ENCODE assay signal across 12 cellular contexts in the genomic region with DNA sequence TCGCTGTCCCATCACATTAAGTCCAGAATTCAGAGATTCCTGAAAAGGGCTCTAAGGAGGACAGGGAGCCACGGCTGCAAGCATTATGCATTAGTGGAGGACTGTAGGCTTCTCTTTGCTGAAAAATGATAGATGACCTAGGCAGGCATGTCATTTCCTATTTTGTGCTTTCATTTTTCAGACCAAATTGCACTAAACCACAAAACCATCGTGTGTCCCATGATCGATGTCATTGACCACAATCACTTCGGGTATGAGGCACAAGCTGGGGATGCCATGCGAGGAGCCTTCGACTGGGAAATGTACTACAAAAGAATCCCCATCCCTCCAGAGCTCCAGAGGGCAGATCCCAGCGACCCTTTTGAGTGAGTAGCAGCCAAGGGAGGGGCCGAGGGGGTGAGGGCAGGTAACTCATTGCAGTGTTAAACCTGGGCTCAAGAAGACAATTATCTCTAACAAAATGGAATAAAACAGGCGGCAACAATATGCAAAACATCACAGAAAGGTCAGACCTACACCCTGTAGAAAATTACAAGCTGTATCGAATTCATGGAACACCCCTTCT.
DNase-seq lines count a peak whose midpoint lies in the region; ATAC-seq, FAIRE-seq and TF ChIP-seq lines count a peak whose summit lies in the region.
"Had no signal": no experiment of that assay in that cellular context is flagged by ENCODE, and none has a peak within 500 bp of the region (broad histone marks: within the 10 kb centered on the region; RNA-seq: fewer than 3 reads in every experiment).

No MANE protein-coding gene starts in this region.

- H3K9me3 Mint-ChIP-seq in astrocyte (ENCODE audit: unreplicated experiment) (no peaks in the 10 kb centered on the region), endodermal cell (no peaks in the 10 kb centered on the region)
- H3K9me3 Mint-ChIP-seq in activated T-cell treated with anti-CD3 and anti-CD28 coated beads, Interleukin-2, amount 50 U/mL, for 24 hours, result no peaks in the 10 kb centered on the region
- H3K9me3 Mint-ChIP-seq: activated T-cell treated with anti-CD3 and anti-CD28 coated beads, Interleukin-2, amount 50 U/mL, for 4 hours; nephron had no signal

- H3K9ac ChIP-seq in astrocyte (ENCODE audit: low read length) (no peak overlapping the region), endodermal cell (ENCODE audit: extremely low read depth, low read length, poor library complexity, severe bottlenecking) (no peak overlapping the region)
- H3K9ac ChIP-seq: SK-N-SH had no signal

- no peaks in the 10 kb centered on the region for H3K27me3 ChIP-seq in astrocyte (ENCODE audit: insufficient read depth, low read length)
- no peaks in the 10 kb centered on the region for H3K27me3 ChIP-seq in endodermal cell (ENCODE audit: control insufficient read depth, insufficient read depth, low read length, poor library complexity, severe bottlenecking)
- no peaks in the 10 kb centered on the region for H3K27me3 ChIP-seq in osteoblast (ENCODE audit: insufficient read depth, low read length)

- H2AFZ ChIP-seq in astrocyte (ENCODE audit: low read depth, low read length), result no peak overlapping the region
- no peak overlapping the region for H2AFZ ChIP-seq in osteoblast (ENCODE audit: low read length)

- CTCF ChIA-PET in HEK293T (lab: Yijun Ruan, JAX), result interaction anchor here (0.5 to 1.2 kb wide), 2 partner anchors 165 to 488 kb away, joined by 3 to 4 read pairs; no protein-coding TSS in a partner anchor

- DNase-seq in GM18507 (ENCODE audit: extremely low spot score, insufficient read length, low read depth) (peak; percentile 28), astrocyte (ENCODE audit: low read depth) (peak; percentile 20), HEK293T (ENCODE audit: extremely low spot score) (no peak), endodermal cell (no peak), osteoblast (ENCODE audit: insufficient read length, low spot score, missing footprints) (no peak)
- DNase-seq in activated T-cell treated with anti-CD3 and anti-CD28 coated beads, Interleukin-2, amount 50 U/mL, for 24 hours, result no peak
- DNase-seq: activated T-cell treated with anti-CD3 and anti-CD28 coated beads, Interleukin-2, amount 50 U/mL, for 4 hours; NCI-H1436 treated with DMSO at 0.1 percent for 48 hours; SK-N-SH had no signal

- H3K4me1 Mint-ChIP-seq in astrocyte (ENCODE audit: low read depth, unreplicated experiment), result peaks cover 21% of the 10 kb centered on the region
- H3K4me1 Mint-ChIP-seq in endodermal cell, result peaks cover 34% of the 10 kb centered on the region
- H3K4me1 Mint-ChIP-seq in activated T-cell treated with anti-CD3 and anti-CD28 coated beads, Interleukin-2, amount 50 U/mL, for 24 hours (ENCODE audit: low read depth), result peaks cover 2% of the 10 kb centered on the region

- no peak overlapping the region for H3K4me3 Mint-ChIP-seq in astrocyte (ENCODE audit: unreplicated experiment)
- no peak overlapping the region for H3K4me3 Mint-ChIP-seq in endodermal cell
- H3K4me3 Mint-ChIP-seq in activated T-cell treated with anti-CD3 and anti-CD28 coated beads, Interleukin-2, amount 50 U/mL, for 24 hours, result no peak overlapping the region
- H3K4me3 Mint-ChIP-seq: activated T-cell treated with anti-CD3 and anti-CD28 coated beads, Interleukin-2, amount 50 U/mL, for 4 hours; nephron had no signal

- no peaks in the 10 kb centered on the region for H4K20me1 ChIP-seq in astrocyte (ENCODE audit: insufficient read depth, low read length)
- no peaks in the 10 kb centered on the region for H4K20me1 ChIP-seq in osteoblast (ENCODE audit: insufficient read depth, low read length)

- H3K27ac ChIP-seq in astrocyte (ENCODE audit: low read depth, low read length) (no peak overlapping the region), endodermal cell (ENCODE audit: low read depth, low read length) (no peak overlapping the region), osteoblast (ENCODE audit: low read depth, low read length) (no peak overlapping the region)

- H3K4me2 ChIP-seq in astrocyte (ENCODE audit: low read length) (no peak overlapping the region), osteoblast (ENCODE audit: insufficient read depth, low read length) (no peak overlapping the region)
- H3K4me2 ChIP-seq: SK-N-SH had no signal

- POLR2A ChIA-PET in HEK293T (lab: Yijun Ruan, JAX), result no interaction called here

- H3K27ac Mint-ChIP-seq in astrocyte (ENCODE audit: unreplicated experiment) (peak overlapping the region; percentile 16), endodermal cell (no peak overlapping the region)
- no peak overlapping the region for H3K27ac Mint-ChIP-seq in activated T-cell treated with anti-CD3 and anti-CD28 coated beads, Interleukin-2, amount 50 U/mL, for 24 hours

- FAIRE-seq in GM18507 (lab: Jason Lieb, UNC), result peak; percentile 92
- no peak for FAIRE-seq in astrocyte (lab: Jason Lieb, UNC)

- H3K4me1 ChIP-seq in astrocyte (ENCODE audit: insufficient read depth, low read length) (no peaks in the 10 kb centered on the region), endodermal cell (ENCODE audit: control insufficient read depth, insufficient read depth, low read length) (peaks cover 3% of the 10 kb centered on the region), osteoblast (ENCODE audit: insufficient read depth, low read length) (no peaks in the 10 kb centered on the region)

- H3K36me3 ChIP-seq in astrocyte (ENCODE audit: insufficient read depth, low read length), result no peaks in the 10 kb centered on the region
- H3K36me3 ChIP-seq in endodermal cell (ENCODE audit: control insufficient read depth, insufficient read depth, low read length), result no peaks in the 10 kb centered on the region
- H3K36me3 ChIP-seq in osteoblast (ENCODE audit: insufficient read depth, low read length), result no peaks in the 10 kb centered on the region

- H3K79me2 ChIP-seq in astrocyte (ENCODE audit: insufficient read depth, low read length), result no peaks in the 10 kb centered on the region
- no peaks in the 10 kb centered on the region for H3K79me2 ChIP-seq in osteoblast (ENCODE audit: insufficient read depth, low read length)

- H3K27me3 Mint-ChIP-seq in astrocyte (ENCODE audit: low read depth, unreplicated experiment) (no peaks in the 10 kb centered on the region), endodermal cell (ENCODE audit: insufficient read depth) (no peaks in the 10 kb centered on the region)
- H3K27me3 Mint-ChIP-seq in activated T-cell treated with anti-CD3 and anti-CD28 coated beads, Interleukin-2, amount 50 U/mL, for 24 hours, result no peaks in the 10 kb centered on the region

- ATAC-seq in GM21423 (IDR thresholded peaks at IDR 0.05; ENCODE audit: unreplicated experiment), result peak; percentile 85
- peak; percentile 76 for ATAC-seq in HG03108 (IDR thresholded peaks at IDR 0.05; ENCODE audit: unreplicated experiment)
- ATAC-seq: activated T-cell treated with anti-CD3 and anti-CD28 coated beads, Interleukin-2, amount 50 U/mL, for 4 hours had no signal

- H3K9me3 ChIP-seq in astrocyte (ENCODE audit: insufficient read depth, low read depth, low read length) (no peaks in the 10 kb centered on the region), endodermal cell (ENCODE audit: control insufficient read depth, low read length) (no peaks in the 10 kb centered on the region), osteoblast (ENCODE audit: low read depth, low read length) (no peaks in the 10 kb centered on the region)
- H3K9me3 ChIP-seq: SK-N-SH had no signal

- TF ChIP-seq CTCF in astrocyte (IDR thresholded peaks at IDR 0.05; ENCODE audit: insufficient read depth, low read depth, low read length) (no peak), endodermal cell (conservative IDR thresholded peaks at IDR 0.05) (no peak), osteoblast (IDR thresholded peaks at IDR 0.05; ENCODE audit: extremely low read depth, low read depth, low read length) (no peak)

- H3K36me3 Mint-ChIP-seq in astrocyte (ENCODE audit: low read depth, unreplicated experiment), result no peaks in the 10 kb centered on the region
- no peaks in the 10 kb centered on the region for H3K36me3 Mint-ChIP-seq in endodermal cell (ENCODE audit: low read depth)
- no peaks in the 10 kb centered on the region for H3K36me3 Mint-ChIP-seq in activated T-cell treated with anti-CD3 and anti-CD28 coated beads, Interleukin-2, amount 50 U/mL, for 24 hours (ENCODE audit: low read depth)

- no peak overlapping the region for H3K4me3 ChIP-seq in astrocyte (ENCODE audit: insufficient read depth, low read depth, low read length)
- H3K4me3 ChIP-seq in endodermal cell (ENCODE audit: low read length), result no peak overlapping the region
- H3K4me3 ChIP-seq in osteoblast (ENCODE audit: insufficient read depth, low read length), result no peak overlapping the region

- WGBS in endodermal cell (ENCODE audit: insufficient coverage in 1 of 2, insufficient read length in 1 of 2), 2 experiments, result 87 to 100% methylated on average over 4 to 11 of the region's 11 CpGs

TF ChIP-seq in HEK293T, 16 proteins besides CTCF, POLR2A, EP300 and RAD21:
- TF ChIP-seq L3MBTL2 (conservative IDR thresholded peaks at IDR 0.05) (no peak), ARNT (IDR thresholded peaks at IDR 0.05) (no peak), SUZ12 (IDR thresholded peaks at IDR 0.05) (no peak), TARDBP (IDR thresholded peaks at IDR 0.05) (no peak), ELF4 (IDR thresholded peaks at IDR 0.05) (no peak), HDGF (IDR thresholded peaks at IDR 0.05; ENCODE audit: borderline replicate concordance) (no peak), FOXM1 (IDR thresholded peaks at IDR 0.05; ENCODE audit: borderline replicate concordance) (no peak), BHLHE40 (IDR thresholded peaks at IDR 0.05; ENCODE audit: borderline replicate concordance) (no peak), FOXA1 (IDR thresholded peaks at IDR 0.05) (no peak), ZNF384 (IDR thresholded peaks at IDR 0.05) (no peak), SP1 (IDR thresholded peaks at IDR 0.05) (no peak), NFRKB (IDR thresholded peaks at IDR 0.05) (no peak), CTBP1 (IDR thresholded peaks at IDR 0.05; ENCODE audit: borderline replicate concordance) (no peak), LEF1 (IDR thresholded peaks at IDR 0.05; ENCODE audit: borderline replicate concordance) (no peak), FOXK2 (IDR thresholded peaks at IDR 0.05) (no peak)
- TF ChIP-seq, protein P1, sequence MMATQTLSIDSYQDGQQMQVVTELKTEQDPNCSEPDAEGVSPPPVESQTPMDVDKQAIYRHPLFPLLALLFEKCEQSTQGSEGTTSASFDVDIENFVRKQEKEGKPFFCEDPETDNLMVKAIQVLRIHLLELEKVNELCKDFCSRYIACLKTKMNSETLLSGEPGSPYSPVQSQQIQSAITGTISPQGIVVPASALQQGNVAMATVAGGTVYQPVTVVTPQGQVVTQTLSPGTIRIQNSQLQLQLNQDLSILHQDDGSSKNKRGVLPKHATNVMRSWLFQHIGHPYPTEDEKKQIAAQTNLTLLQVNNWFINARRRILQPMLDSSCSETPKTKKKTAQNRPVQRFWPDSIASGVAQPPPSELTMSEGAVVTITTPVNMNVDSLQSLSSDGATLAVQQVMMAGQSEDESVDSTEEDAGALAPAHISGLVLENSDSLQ (IDR thresholded peaks at IDR 0.05), result no peak

Comparison
In these comparisons a context has a peak if more than half of its experiments do, and no peak if none do; other contexts are left out.
1. DNase-seq: peak in GM18507 (single experiment) and astrocyte (single experiment); none in HEK293T (single experiment), endodermal cell (single experiment), osteoblast (single experiment) and activated T-cell treated with anti-CD3 and anti-CD28 coated beads, Interleukin-2, amount 50 U/mL, for 24 hours (single experiment).